In genomic region chr20:24957326-24957996, GRCh38 we compare ENCODE assay signal across 25 cellular contexts. TPM values are rescaled to one million over a fixed set of nuclear protein-coding genes. Genes with fewer than 3 reads are reported as not detected.
A peak's percentile ranks its signal among the peaks of the same experiment; 100 is the strongest.
DNase-seq lines count a peak whose midpoint lies in the region; ATAC-seq, FAIRE-seq and TF ChIP-seq lines count a peak whose summit lies in the region.
"Had no signal": no experiment of that assay in that cellular context is flagged by ENCODE, and none has a peak within 500 bp of the region (broad histone marks: within the 10 kb centered on the region; RNA-seq: fewer than 3 reads in every experiment).

No MANE protein-coding gene starts in this region.

- no peak for FAIRE-seq in D721Med (lab: Jason Lieb, UNC)
- FAIRE-seq: small intestine had no signal

- H3K4me3 Mint-ChIP-seq in T-cell (no peak overlapping the region), immature natural killer cell (peak overlapping the region; percentile 57 to 68 (median 62))
- H3K4me3 Mint-ChIP-seq: activated B cell treated with CpG ODN at 0.5 μM for 24 hours had no signal

- H3K9me3 ChIP-seq in hepatocyte (ENCODE audit: low read depth): no peaks in the 10 kb centered on the region
- H3K9me3 ChIP-seq: adrenal gland, esophagus squamous epithelium, SJCRH30, testis had no signal

- H3K4me3 ChIP-seq in hepatocyte: no peak overlapping the region
- H3K4me3 ChIP-seq: adrenal gland, cardiac muscle cell, esophagus squamous epithelium, GM23248, lung, SJCRH30, testis had no signal

- H3K9me3 Mint-ChIP-seq in T-cell (no peaks in the 10 kb centered on the region), immature natural killer cell (no peaks in the 10 kb centered on the region)
- H3K9me3 Mint-ChIP-seq: activated B cell treated with CpG ODN at 0.5 μM for 24 hours had no signal

- no peak overlapping the region for H2AFZ ChIP-seq in hepatocyte
- H2AFZ ChIP-seq: GM23248 had no signal

- H3K36me3 Mint-ChIP-seq in T-cell: peaks cover 24% of the 10 kb centered on the region
- peaks cover 44 to 76% (median 56%) of the 10 kb centered on the region in 3 donors for H3K36me3 Mint-ChIP-seq in immature natural killer cell

- H3K27ac Mint-ChIP-seq in T-cell: peak overlapping the region; percentile 16 to 27
- H3K27ac Mint-ChIP-seq in immature natural killer cell: peak overlapping the region; percentile 98 to 100 (median 100)
- H3K27ac Mint-ChIP-seq: activated B cell treated with CpG ODN at 0.5 μM for 24 hours had no signal

- H4K20me1 ChIP-seq in hepatocyte (ENCODE audit: insufficient read depth, poor library complexity, severe bottlenecking): no peaks in the 10 kb centered on the region

- POLR2A ChIA-PET in T-cell (lab: Charles Lee): no interaction called here

- H3K4me1 Mint-ChIP-seq in T-cell (peaks cover 22 to 60% (median 48%) of the 10 kb centered on the region in 3 donors), immature natural killer cell (peaks cover 97% of the 10 kb centered on the region in 2 donors)

- 94% methylated on average over 18 of the region's 18 CpGs for WGBS in hepatocyte (ENCODE audit: low lambda C conversion rate, missing lambda C conversion rate)

- no peaks in the 10 kb centered on the region for H3K4me1 ChIP-seq in hepatocyte (ENCODE audit: insufficient read depth)
- H3K4me1 ChIP-seq: adrenal gland, SJCRH30, testis had no signal

- no peaks in the 10 kb centered on the region for H3K79me2 ChIP-seq in hepatocyte

- CTCF ChIA-PET in T-cell (lab: Charles Lee): no interaction called here

- no peak for ATAC-seq in T-cell (replicated peaks in 1 of 4)

- no peaks in the 10 kb centered on the region for H3K9me2 ChIP-seq in hepatocyte (replicated peaks; ENCODE audit: insufficient read depth)

- H3K36me3 ChIP-seq in hepatocyte (replicated peaks; ENCODE audit: insufficient read depth, low read depth): no peaks in the 10 kb centered on the region
- H3K36me3 ChIP-seq: cardiac muscle cell had no signal

- H3K27me3 Mint-ChIP-seq in T-cell (no peaks in the 10 kb centered on the region), immature natural killer cell (ENCODE audit: low read depth in 3 of 3) (peaks cover 61 to 90% (median 78%) of the 10 kb centered on the region in 3 donors)
- H3K27me3 Mint-ChIP-seq: activated B cell treated with CpG ODN at 0.5 μM for 24 hours had no signal

- H3K4me2 ChIP-seq in hepatocyte: no peak overlapping the region

- peak; percentile 55 for DNase-seq in activated CD8-positive, alpha-beta memory T cell treated with anti-CD3 and anti-CD28 coated beads for 24 hours
- no peak for DNase-seq in activated CD8-positive, alpha-beta memory T cell treated with anti-CD3 and anti-CD28 coated beads, Interleukin-2, amount 50 U/mL, for 4 hours
- DNase-seq in T-cell: no peak
- no peak for DNase-seq in immature natural killer cell
- peak; percentile 23 for DNase-seq in stimulated activated CD8-positive, alpha-beta memory T cell treated with anti-CD3 and anti-CD28 coated beads, Interleukin-4, amount 100 ng/mL, for 48 hours
- DNase-seq in germinal center (ENCODE audit: low spot score): no peak
- DNase-seq in hepatocyte (ENCODE audit: low spot score): no peak
- DNase-seq in D721Med (ENCODE audit: insufficient read length, low spot score): no peak
- DNase-seq: activated B cell treated with CpG ODN at 0.5 μM for 24 hours; DMS79; effector CD4-positive, alpha-beta T cell; esophagus squamous epithelium; GM23248; NCI-H1417 treated with DMSO at 0.1 percent for 48 hours; NCI-H2171 treated with DMSO at 0.1 percent for 48 hours; NCI-H774; SJCRH30; small intestine; stimulated activated CD4-positive, alpha-beta T cell treated with anti-CD3 and anti-CD28 coated beads, Interleukin-4, amount 100 ng/mL, for 24 hours; testis had no signal

- no peak overlapping the region for H3K27ac ChIP-seq in hepatocyte
- H3K27ac ChIP-seq: adrenal gland, C4-2B, cardiac muscle cell, esophagus squamous epithelium, GM23248, SJCRH30, testis had no signal

- TF ChIP-seq CTCF in hepatocyte (IDR thresholded peaks at IDR 0.05; ENCODE audit: poor library complexity) (no peak), D721Med (IDR thresholded peaks at IDR 0.05; ENCODE audit: insufficient read depth, missing control alignments) (no peak)

- H3K27me3 ChIP-seq in hepatocyte: no peaks in the 10 kb centered on the region
- H3K27me3 ChIP-seq: adrenal gland, cardiac muscle cell, esophagus squamous epithelium, SJCRH30, testis had no signal

RNA-seq across cellular contexts. Expression of gene CST7, which starts 8.4 kb away (rescaled TPM):
- total RNA-seq in T-cell: 10 to 100 TPM; 22.8 to 92.0 (median 46.2) TPM
- polyA plus RNA-seq in immature natural killer cell: 1,000 to 10,000 TPM; 2,262 to 2,521 (median 2,438) TPM
- not detected in 2 replicates for total RNA-seq in hepatocyte
- not detected in 2 replicates for polyA plus RNA-seq in hepatocyte
- total RNA-seq: A673, cardiac muscle cell, GM23248, SJCRH30 had no signal
- polyA plus RNA-seq: GM23248 had no signal

RNA-seq across cellular contexts. Expression of gene APMAP, which starts 35.1 kb away (rescaled TPM):
- total RNA-seq in T-cell (10 to 100 TPM; 32.2 to 53.0 (median 49.8) TPM), hepatocyte (97.7 and 110 TPM in 2 replicates)
- polyA plus RNA-seq in immature natural killer cell (1,000 to 10,000 TPM in 1 of 3 donors, 100 to 1,000 TPM in 2; 649 to 1,111 (median 667) TPM), hepatocyte (123 and 125 TPM in 2 replicates)

Comparison
In these comparisons a context has a peak if more than half of its experiments do, and no peak if none do; other contexts are left out.
1. DNase-seq: peak in activated CD8-positive, alpha-beta memory T cell treated with anti-CD3 and anti-CD28 coated beads for 24 hours (single experiment) and stimulated activated CD8-positive, alpha-beta memory T cell treated with anti-CD3 and anti-CD28 coated beads, Interleukin-4, amount 100 ng/mL, for 48 hours (single experiment); none in activated CD8-positive, alpha-beta memory T cell treated with anti-CD3 and anti-CD28 coated beads, Interleukin-2, amount 50 U/mL, for 4 hours (single experiment), T-cell (0 of 34), immature natural killer cell (0 of 3), germinal center (single experiment), hepatocyte (single experiment) and D721Med (single experiment).
2. H3K4me3 Mint-ChIP-seq: peak in immature natural killer cell (5 of 5); none in T-cell (0 of 3).
3. RNA of gene CST7, which starts 8.4 kb away (total RNA-seq): 22.8 to 92.0 TPM in T-cell; not detected in hepatocyte; every median in the first group is over 10 times any median in the second.